Comparison of ENCODE assay signal across 9 cellular contexts in genomic region chr17:43673516-43674323, GRCh38. TPM values are rescaled to one million over a fixed set of nuclear protein-coding genes. Genes with fewer than 3 reads are reported as not detected.
A peak's percentile ranks its signal among the peaks of the same experiment; 100 is the strongest.
DNase-seq lines count a peak whose midpoint lies in the region; ATAC-seq and TF ChIP-seq lines count a peak whose summit lies in the region.
"Had no signal": no experiment of that assay in that cellular context is flagged by ENCODE, and none has a peak within 500 bp of the region (broad histone marks: within the 10 kb centered on the region; RNA-seq: fewer than 3 reads in every experiment).

No MANE protein-coding gene starts in this region.

- no peaks in the 10 kb centered on the region for H4K20me1 ChIP-seq in DOHH2 (ENCODE audit: control insufficient read depth, insufficient read depth, low read depth, low read length)

- peaks cover 17% of the 10 kb centered on the region for H3K4me1 Mint-ChIP-seq in activated naive CD8-positive, alpha-beta T cell treated with anti-CD3 and anti-CD28 coated beads, Interleukin-2, amount 10 ng/mL, durations not matched to agents 7 days and 5 days

- H3K27me3 ChIP-seq in DOHH2 (ENCODE audit: control insufficient read depth, low read length), result no peaks in the 10 kb centered on the region; the same call in none of the 2 replicates

- H3K4me1 ChIP-seq in DOHH2 (ENCODE audit: control insufficient read depth, low read length), result peaks cover 6% of the 10 kb centered on the region

- no peak overlapping the region for H3K27ac Mint-ChIP-seq in activated naive CD8-positive, alpha-beta T cell treated with anti-CD3 and anti-CD28 coated beads, Interleukin-2, amount 10 ng/mL, durations not matched to agents 7 days and 5 days

- no peak overlapping the region for H3K27ac ChIP-seq in DOHH2 (ENCODE audit: low read depth, low read length)
- H3K27ac ChIP-seq: epithelial cell of prostate had no signal

- no peak overlapping the region for H3K4me2 ChIP-seq in DOHH2 (ENCODE audit: low read length)

- H3K36me3 ChIP-seq in DOHH2 (ENCODE audit: control insufficient read depth, low read length), result no peaks in the 10 kb centered on the region

- no peaks in the 10 kb centered on the region for H3K9me3 Mint-ChIP-seq in activated naive CD8-positive, alpha-beta T cell treated with anti-CD3 and anti-CD28 coated beads, Interleukin-2, amount 10 ng/mL, durations not matched to agents 7 days and 5 days

- H3K27me3 Mint-ChIP-seq in activated naive CD8-positive, alpha-beta T cell treated with anti-CD3 and anti-CD28 coated beads, Interleukin-2, amount 10 ng/mL, durations not matched to agents 7 days and 5 days, result peaks cover 9% of the 10 kb centered on the region

- H3K79me2 ChIP-seq in DOHH2 (ENCODE audit: control insufficient read depth, low read length), result no peaks in the 10 kb centered on the region

- H3F3A ChIP-seq in DOHH2 (ENCODE audit: control insufficient read depth, insufficient read depth), result no peaks in the 10 kb centered on the region

- no peaks in the 10 kb centered on the region for H3K9me3 ChIP-seq in DOHH2 (ENCODE audit: control insufficient read depth, insufficient read depth, low read length)

- no peak overlapping the region for H3K4me3 ChIP-seq in DOHH2 (ENCODE audit: low read length)

- DNase-seq in M059J (ENCODE audit: low read depth), result peak; percentile 56
- DNase-seq in SW480 (ENCODE audit: low spot score), result peak; percentile 60
- DNase-seq in activated naive CD8-positive, alpha-beta T cell treated with anti-CD3 and anti-CD28 coated beads, Interleukin-2, amount 10 ng/mL, durations not matched to agents 7 days and 5 days, result peak; percentile 73
- DNase-seq in cardiac septum (ENCODE audit: low spot score), result peak; percentile 88
- peak; percentile 54 for DNase-seq in renal cortical epithelial cell (ENCODE audit: low read depth)
- no peak for DNase-seq in 8988T

- ATAC-seq in activated naive CD8-positive, alpha-beta T cell treated with anti-CD3 and anti-CD28 coated beads, Interleukin-2, amount 10 ng/mL, durations not matched to agents 7 days and 5 days (ENCODE audit: low read depth), result peak; percentile 51
- no peak for ATAC-seq in HG03457 (IDR thresholded peaks at IDR 0.05; ENCODE audit: unreplicated experiment)

- no peak overlapping the region for H3K4me3 Mint-ChIP-seq in activated naive CD8-positive, alpha-beta T cell treated with anti-CD3 and anti-CD28 coated beads, Interleukin-2, amount 10 ng/mL, durations not matched to agents 7 days and 5 days

- no peaks in the 10 kb centered on the region for H3K9me2 ChIP-seq in DOHH2 (replicated peaks; ENCODE audit: control insufficient read depth, low read length)

- TF ChIP-seq CTCF in DOHH2 (IDR thresholded peaks at IDR 0.05; ENCODE audit: low read depth, low read length, poor library complexity, severe bottlenecking), result peak; percentile 87

- no peaks in the 10 kb centered on the region for H3K36me3 Mint-ChIP-seq in activated naive CD8-positive, alpha-beta T cell treated with anti-CD3 and anti-CD28 coated beads, Interleukin-2, amount 10 ng/mL, durations not matched to agents 7 days and 5 days

- intact Hi-C loops in cardiac septum (cut with DNase I), result loop anchor here (1.0 to 5.0 kb wide), 2 partner anchors 36 to 97 kb away; no protein-coding TSS in a partner anchor

- POLR2A ChIA-PET in activated naive CD8-positive, alpha-beta T cell treated with anti-CD3 and anti-CD28 coated beads, Interleukin-2, amount 10 ng/mL, durations not matched to agents 7 days and 5 days (lab: Charles Lee), result interaction anchor here (0.7 to 1.6 kb wide), 2 partner anchors 95 to 97 kb away, joined by 3 to 5 read pairs; no protein-coding TSS in a partner anchor

RNA-seq across cellular contexts. Expression of gene MEOX1, which starts 12.0 kb away (rescaled TPM):
- not detected in 2 replicates for total RNA-seq in M059J (2014; rRNA removed; shearing (Covaris generic))
- total RNA-seq in activated naive CD8-positive, alpha-beta T cell treated with anti-CD3 and anti-CD28 coated beads, Interleukin-2, amount 10 ng/mL, durations not matched to agents 7 days and 5 days, result 1 to 10 TPM; 5.2 TPM
- 19.8 TPM for total RNA-seq in cardiac septum
- total RNA-seq in renal cortical epithelial cell, result 11.1 TPM in 1 of 2 replicates, not detected in the other
